ENCODE assay signal across 8 cellular contexts in genomic region chr9:104748359-104749031, GRCh38. TPM values are rescaled to one million over a fixed set of nuclear protein-coding genes. Genes with fewer than 3 reads are reported as not detected.
A peak's percentile ranks its signal among the peaks of the same experiment; 100 is the strongest.
DNase-seq lines count a peak whose midpoint lies in the region; ATAC-seq and TF ChIP-seq lines count a peak whose summit lies in the region.

No MANE protein-coding gene starts in this region.

- H3K27ac ChIP-seq in A673 (ENCODE audit: low read depth, low read length, poor library complexity, severe bottlenecking) = peak overlapping the region; percentile 79
- H3K27ac ChIP-seq in KOPT-K1 (ENCODE audit: low read depth, low read length, poor library complexity, severe bottlenecking) = peak overlapping the region; percentile 94
- peak overlapping the region; percentile 88 to 97 (median 96) for H3K27ac ChIP-seq in spleen

- WGBS in spleen, 5 donors = 5 to 7% (median 7%) methylated on average over 19 of the region's 19 CpGs

- POLR2A ChIA-PET in A673 (lab: Charles Lee; ENCODE audit: low non-redundant PET) = no interaction called here

- H3K4me3 ChIP-seq in A673 (ENCODE audit: low read depth, low read length, poor library complexity, severe bottlenecking) = peak overlapping the region; percentile 90
- peak overlapping the region; percentile 88 for H3K4me3 ChIP-seq in astrocyte of the cerebellum (ENCODE audit: low read depth, low read length)
- peak overlapping the region; percentile 88 for H3K4me3 ChIP-seq in iPS-18c (ENCODE audit: insufficient read depth, low read depth, low read length)
- peak overlapping the region; percentile 68 to 87 (median 79) for H3K4me3 ChIP-seq in spleen

- CTCF ChIA-PET in A673 (lab: Charles Lee) = interaction anchor here (0.6 kb wide), 1 partner anchor 154 kb away, joined by 4 read pairs; no protein-coding TSS in a partner anchor

- TF ChIP-seq POLR2A in spleen (IDR thresholded peaks at IDR 0.05) = no peak

- intact Hi-C loops in A673 (cut with micrococcal nuclease; ENCODE audit: unreplicated experiment) (no loop called here), spleen (cut with DNase I; ENCODE audit: low total_unique reads) (no loop called here)

- H3K4me1 ChIP-seq in A673 (ENCODE audit: insufficient read depth, low read length, poor library complexity, severe bottlenecking) (no peaks in the 10 kb centered on the region), spleen (peaks cover 11 to 46% (median 24%) of the 10 kb centered on the region in 6 donors)

- in situ Hi-C loops in astrocyte of the cerebellum (cut with HindIII; ENCODE audit: low sequenced_read_pairs) = no loop called here

- no TSS peak for BruUV-seq in A673 (replicated peaks; lab: Mats Ljungman, UMichigan)

- H3K27me3 ChIP-seq in A673 (replicated peaks; ENCODE audit: insufficient read depth, low read depth, low read length, poor library complexity) (no peaks in the 10 kb centered on the region), spleen (replicated peaks in 1 of 7) (no peaks in the 10 kb centered on the region)

- H3K36me3 ChIP-seq in A673 (ENCODE audit: insufficient read depth, low read length, poor library complexity, severe bottlenecking) (no peaks in the 10 kb centered on the region), KOPT-K1 (ENCODE audit: insufficient read depth, low read length) (peaks cover 18% of the 10 kb centered on the region), spleen (peaks cover 0 to 28% (median 14%) of the 10 kb centered on the region in 6 donors)

- no peak for TF ChIP-seq CTCF in A673 (conservative IDR thresholded peaks at IDR 0.05; ENCODE audit: low read depth, low read length)
- TF ChIP-seq CTCF in astrocyte of the cerebellum (IDR thresholded peaks at IDR 0.05; ENCODE audit: low read depth, low read length, missing control alignments) = no peak
- TF ChIP-seq CTCF in spleen (IDR thresholded peaks at IDR 0.05 in 8 of 11, conservative IDR thresholded peaks at IDR 0.05 in 3 of 11) = no peak

- DNase-seq in A673 (ENCODE audit: low spot score) (peak; percentile 17), astrocyte of the cerebellum (ENCODE audit: low read depth) (no peak), spleen (no peak), mesenteric fat pad (ENCODE audit: low spot score) (no peak)

- H3K9me3 ChIP-seq in A673 (ENCODE audit: low read depth, low read length, poor library complexity, severe bottlenecking) (no peaks in the 10 kb centered on the region), KOPT-K1 (ENCODE audit: insufficient read depth, low read length, poor library complexity, severe bottlenecking) (no peaks in the 10 kb centered on the region), iPS-18c (ENCODE audit: control insufficient read depth, insufficient read depth, low read length) (no peaks in the 10 kb centered on the region), spleen (no peaks in the 10 kb centered on the region)

- ATAC-seq in GM19324 (IDR thresholded peaks at IDR 0.05; ENCODE audit: low FRiP score, unreplicated experiment) (peak; percentile 11), HG02759 (IDR thresholded peaks at IDR 0.05; ENCODE audit: unreplicated experiment) (no peak)

RNA-seq across cellular contexts. Expression of gene NIPSNAP3A, which starts 1.0 kb away (rescaled TPM):
- total RNA-seq in A673 (2021) = 13.6 and 14.7 TPM in 2 replicates
- total RNA-seq in spleen = 10 to 100 TPM; 20.8 to 28.5 (median 23.8) TPM
- 10 to 100 TPM; 17.2 to 27.9 (median 23.0) TPM for polyA plus RNA-seq in spleen
- total RNA-seq in mesenteric fat pad = 25.1 TPM

RNA-seq across cellular contexts. Expression of gene NIPSNAP3B, which starts 15.4 kb away (rescaled TPM):
- total RNA-seq in A673 (2021) (0.48 and 0.75 TPM in 2 replicates), spleen (1 to 10 TPM; 1.9 to 4.8 (median 4.3) TPM), mesenteric fat pad (9.3 TPM)
- 1 to 10 TPM; 2.2 to 3.3 (median 2.8) TPM for polyA plus RNA-seq in spleen

RNA-seq across cellular contexts. Expression of gene OR13D1, which starts 54.2 kb away (rescaled TPM):
- total RNA-seq in A673 (2021) (not detected in 2 replicates), spleen (not detected), mesenteric fat pad (not detected)
- not detected for polyA plus RNA-seq in spleen
